1 cellular context compared by ENCODE assay signal in genomic region chr12:92890601-92891106, GRCh38.
TF ChIP-seq lines count a peak whose summit lies in the region.

No MANE protein-coding gene starts in this region.

TF ChIP-seq in HepG2, 621 proteins besides CTCF, POLR2A, EP300 and RAD21 (continued from another document):
- peak; percentile 97 for TF ChIP-seq MNT (IDR thresholded peaks at IDR 0.05)
- no peak for TF ChIP-seq FOXO4 (CRISPR knock-in tag; conservative IDR thresholded peaks at IDR 0.05)
